12 cellular contexts compared by ENCODE assay signal in genomic region chr15:92494791-92495190, GRCh38.
DNase-seq lines count a peak whose midpoint lies in the region; TF ChIP-seq lines count a peak whose summit lies in the region.
"Had no signal": no experiment of that assay in that cellular context is flagged by ENCODE, and none has a peak within 500 bp of the region (broad histone marks: within the 10 kb centered on the region; RNA-seq: fewer than 3 reads in every experiment).

No MANE protein-coding gene starts in this region.

- intact Hi-C loops in activated naive CD4-positive, alpha-beta T cell treated with anti-CD3 and anti-CD28 coated beads for 36 hours (cut with micrococcal nuclease), result no loop called here

- H3K4ac ChIP-seq in neuronal stem cell (ENCODE audit: low read length), result no peak overlapping the region

- no peak overlapping the region for H3K27ac Mint-ChIP-seq in neural progenitor cell
- no peak overlapping the region for H3K27ac Mint-ChIP-seq in activated naive CD4-positive, alpha-beta T cell treated with anti-CD3 and anti-CD28 coated beads for 36 hours
- H3K27ac Mint-ChIP-seq: CD14-positive monocyte; CD8-positive, alpha-beta T cell had no signal

- no peak overlapping the region for H4K8ac ChIP-seq in neuronal stem cell (ENCODE audit: low read depth, low read length)

- H3K18ac ChIP-seq in neuronal stem cell (ENCODE audit: low read length), result no peak overlapping the region

- H3K4me1 ChIP-seq in HEK293 (ENCODE audit: control insufficient read depth, insufficient read depth, low read length) (no peaks in the 10 kb centered on the region), neuronal stem cell (ENCODE audit: control insufficient read depth in 2 of 2, insufficient read depth in 1 of 2, low read depth in 1 of 2, low read length in 2 of 2) (peaks cover 11% of the 10 kb centered on the region in 2 donors), neural progenitor cell (peaks cover 11% of the 10 kb centered on the region)

- H3K27me3 ChIP-seq in neuronal stem cell (ENCODE audit: control insufficient read depth in 3 of 3, insufficient read depth in 3 of 3, low read depth in 1 of 3, low read length in 3 of 3), result no peaks in the 10 kb centered on the region
- H3K27me3 ChIP-seq in neural progenitor cell, result no peaks in the 10 kb centered on the region

- H3K4me3 Mint-ChIP-seq in neural progenitor cell, result no peak overlapping the region
- no peak overlapping the region for H3K4me3 Mint-ChIP-seq in activated naive CD4-positive, alpha-beta T cell treated with anti-CD3 and anti-CD28 coated beads for 36 hours
- H3K4me3 Mint-ChIP-seq: CD14-positive monocyte; CD8-positive, alpha-beta T cell had no signal

- TF ChIP-seq CTCF in HEK293 (tag by site-specific recombination; IDR thresholded peaks at IDR 0.05) (no peak), neural progenitor cell (IDR thresholded peaks at IDR 0.05) (no peak)

- no peaks in the 10 kb centered on the region for H4K20me1 ChIP-seq in neural progenitor cell (ENCODE audit: low read depth)

- CTCF ChIA-PET in HEK293 (lab: Yijun Ruan, JAX), result no interaction called here
- CTCF ChIA-PET in activated naive CD4-positive, alpha-beta T cell treated with anti-CD3 and anti-CD28 coated beads for 36 hours (lab: Charles Lee), result no interaction called here

- no peak overlapping the region for H4K91ac ChIP-seq in neuronal stem cell (ENCODE audit: low read depth, low read length, poor library complexity)

- no peak overlapping the region for H2BK15ac ChIP-seq in neuronal stem cell (ENCODE audit: low read length)

- no peak overlapping the region for H3K4me3 ChIP-seq in HEK293 (ENCODE audit: low read depth, low read length)
- H3K4me3 ChIP-seq in neuronal stem cell (ENCODE audit: low read length in 2 of 2), result no peak overlapping the region
- no peak overlapping the region for H3K4me3 ChIP-seq in neural progenitor cell

- H2AK5ac ChIP-seq in neuronal stem cell (ENCODE audit: low read depth, low read length), result no peak overlapping the region

- no peak overlapping the region for H2BK5ac ChIP-seq in neuronal stem cell (ENCODE audit: low read length)

- H3K79me1 ChIP-seq in neuronal stem cell (ENCODE audit: low read depth, low read length), result no peaks in the 10 kb centered on the region

- H3K27ac ChIP-seq in HEK293 (ENCODE audit: extremely low read depth, low read depth, low read length), result no peak overlapping the region
- H3K27ac ChIP-seq in neuronal stem cell (replicated peaks; ENCODE audit: low read length), result no peak overlapping the region
- H3K27ac ChIP-seq in neural progenitor cell, result no peak overlapping the region

- H2BK12ac ChIP-seq in neuronal stem cell (ENCODE audit: low read length), result no peak overlapping the region

- H3K9ac ChIP-seq in neuronal stem cell (ENCODE audit: low read depth, low read length, poor library complexity) (no peak overlapping the region), neural progenitor cell (no peak overlapping the region)

- peaks cover 4% of the 10 kb centered on the region for H3K27me3 Mint-ChIP-seq in neural progenitor cell (ENCODE audit: insufficient read depth, low read depth)
- H3K27me3 Mint-ChIP-seq in activated naive CD4-positive, alpha-beta T cell treated with anti-CD3 and anti-CD28 coated beads for 36 hours (ENCODE audit: low read depth), result peaks cover 8% of the 10 kb centered on the region

- POLR2A ChIA-PET in HEK293 (lab: Yijun Ruan, JAX), result no interaction called here

- DNase-seq in NCI-H446 treated with DMSO at 0.1 percent for 48 hours (lab: John Stamatoyannopoulos, UW) (peak; percentile 77), globus pallidus (ENCODE audit: low spot score) (peak; percentile 10), neuronal stem cell (ENCODE audit: low spot score) (no peak), neural progenitor cell (ENCODE audit: low spot score) (no peak), occipital lobe (lab: John Stamatoyannopoulos, UW) (no peak)
- no peak for DNase-seq in activated naive CD4-positive, alpha-beta T cell treated with anti-CD3 and anti-CD28 coated beads for 36 hours
- DNase-seq: CD8-positive, alpha-beta T cell; COR-L47; DMS53; GF-D8 had no signal

- no peaks in the 10 kb centered on the region for H3K36me3 Mint-ChIP-seq in neural progenitor cell
- H3K36me3 Mint-ChIP-seq in activated naive CD4-positive, alpha-beta T cell treated with anti-CD3 and anti-CD28 coated beads for 36 hours (ENCODE audit: low read depth), result no peaks in the 10 kb centered on the region
- H3K36me3 Mint-ChIP-seq: CD14-positive monocyte; CD8-positive, alpha-beta T cell had no signal

- H3K36me3 ChIP-seq in HEK293 (ENCODE audit: control insufficient read depth in 2 of 2, insufficient read depth in 1 of 2, low read length in 2 of 2) (no peaks in the 10 kb centered on the region), neuronal stem cell (replicated peaks in 1 of 2; ENCODE audit: control insufficient read depth in 2 of 2, insufficient read depth in 2 of 2, low read length in 2 of 2) (no peaks in the 10 kb centered on the region), neural progenitor cell (peaks cover 3% of the 10 kb centered on the region)

- no CpG with 5 or more reads among the region's 2 CpGs for WGBS in neuronal stem cell (ENCODE audit: extremely low coverage in 2 of 2, insufficient read length in 2 of 2, insufficient replicate concordance in 1 of 2), 2 donors

- no peaks in the 10 kb centered on the region for H3K79me2 ChIP-seq in neural progenitor cell (ENCODE audit: low read depth)

- H3F3A ChIP-seq in neural progenitor cell (ENCODE audit: low read depth), result no peaks in the 10 kb centered on the region

- no peak overlapping the region for H3K14ac ChIP-seq in neuronal stem cell (ENCODE audit: low read length)

- peaks cover 7% of the 10 kb centered on the region for H3K9me3 Mint-ChIP-seq in neural progenitor cell
- H3K9me3 Mint-ChIP-seq in activated naive CD4-positive, alpha-beta T cell treated with anti-CD3 and anti-CD28 coated beads for 36 hours, result peaks cover 11% of the 10 kb centered on the region

- H2BK120ac ChIP-seq in neuronal stem cell (ENCODE audit: low read depth, low read length), result no peak overlapping the region

- H3K4me2 ChIP-seq in neuronal stem cell (ENCODE audit: insufficient read depth, low read length, poor library complexity, severe bottlenecking) (no peak overlapping the region), neural progenitor cell (no peak overlapping the region)

- H3K4me1 Mint-ChIP-seq in neural progenitor cell, result peaks cover 31% of the 10 kb centered on the region
- no peaks in the 10 kb centered on the region for H3K4me1 Mint-ChIP-seq in activated naive CD4-positive, alpha-beta T cell treated with anti-CD3 and anti-CD28 coated beads for 36 hours (ENCODE audit: low read depth)
- H3K4me1 Mint-ChIP-seq: CD14-positive monocyte had no signal

- H3K23ac ChIP-seq in neuronal stem cell (ENCODE audit: low read depth, low read length, poor library complexity), result no peak overlapping the region

- H2AFZ ChIP-seq in neuronal stem cell (ENCODE audit: low read length) (peak overlapping the region; percentile 39), neural progenitor cell (replicated peaks) (no peak overlapping the region)

- H3K9me3 ChIP-seq in HEK293 (ENCODE audit: control insufficient read depth, insufficient read depth, low read depth, low read length) (no peaks in the 10 kb centered on the region), neuronal stem cell (replicated peaks in 1 of 2; ENCODE audit: control insufficient read depth in 2 of 2, insufficient read depth in 1 of 2, low read depth in 1 of 2, low read length in 2 of 2) (peaks cover 0 to 2% of the 10 kb centered on the region in 2 donors), neural progenitor cell (ENCODE audit: low read depth) (no peaks in the 10 kb centered on the region)

TF ChIP-seq in HEK293, 187 proteins besides CTCF, POLR2A, EP300 and RAD21:
- TF ChIP-seq PBX3 (CRISPR knock-in tag; IDR thresholded peaks at IDR 0.05) (no peak), ZIC2 (tag by site-specific recombination; IDR thresholded peaks at IDR 0.05) (peak; percentile 83), ZNF629 (tag by site-specific recombination; IDR thresholded peaks at IDR 0.05) (no peak)

Comparison
In these comparisons a context has a peak if more than half of its experiments do, and no peak if none do; other contexts are left out.
1. DNase-seq: peak in NCI-H446 treated with DMSO at 0.1 percent for 48 hours (single experiment) and globus pallidus (single experiment); none in neuronal stem cell (single experiment), neural progenitor cell (single experiment), activated naive CD4-positive, alpha-beta T cell treated with anti-CD3 and anti-CD28 coated beads for 36 hours (single experiment) and occipital lobe (single experiment).